In genomic region chr5:926416-927171, GRCh38 we compare ENCODE assay signal across 8 cellular contexts. TPM values are rescaled to one million over a fixed set of nuclear protein-coding genes. Genes with fewer than 3 reads are reported as not detected.
DNase-seq lines count a peak whose midpoint lies in the region; ATAC-seq and TF ChIP-seq lines count a peak whose summit lies in the region.

No MANE protein-coding gene starts in this region.

- TF ChIP-seq CTCF in RWPE2 (IDR thresholded peaks at IDR 0.05; ENCODE audit: poor library complexity, severe bottlenecking) (peak; percentile 38), vagina (IDR thresholded peaks at IDR 0.05) (no peak)

- H3K9ac ChIP-seq in BLaER1, result no peak overlapping the region
- no peak overlapping the region for H3K9ac ChIP-seq in mucosa of rectum (ENCODE audit: low read depth in 1 of 2, low read length in 2 of 2)

- no peaks in the 10 kb centered on the region for H3K9me3 ChIP-seq in BLaER1
- H3K9me3 ChIP-seq in RWPE2 (ENCODE audit: severe bottlenecking), result no peaks in the 10 kb centered on the region
- H3K9me3 ChIP-seq in mucosa of rectum (ENCODE audit: control insufficient read depth in 2 of 2, low read length in 2 of 2), result no peaks in the 10 kb centered on the region
- H3K9me3 ChIP-seq in vagina, result no peaks in the 10 kb centered on the region

- ATAC-seq in RWPE2 (ENCODE audit: low read depth), result peak; percentile 37
- no peak for ATAC-seq in HG03457 (IDR thresholded peaks at IDR 0.05; ENCODE audit: unreplicated experiment)

- no peak for DNase-seq in RWPE2 (ENCODE audit: low spot score)
- peak; percentile 38 to 54 for DNase-seq in erythroblast (lab: John Stamatoyannopoulos, UW)
- peak in 1 of 2 donors; percentile 22 for DNase-seq in vagina (ENCODE audit: extremely low spot score in 2 of 2)
- DNase-seq in middle frontal gyrus (ENCODE audit: extremely low spot score, low spot score), result no peak
- DNase-seq in GF-D8 (lab: John Stamatoyannopoulos, UW), result no peak

- H4K20me1 ChIP-seq in BLaER1, result no peaks in the 10 kb centered on the region

- peaks cover 45% of the 10 kb centered on the region for H3K27me3 ChIP-seq in BLaER1
- peaks cover 20% of the 10 kb centered on the region for H3K27me3 ChIP-seq in RWPE2 (ENCODE audit: insufficient read depth, poor library complexity, severe bottlenecking)
- H3K27me3 ChIP-seq in mucosa of rectum (ENCODE audit: control insufficient read depth in 2 of 2, insufficient read depth in 2 of 2, low read length in 2 of 2), result peaks cover 6 to 8% of the 10 kb centered on the region in 2 donors
- H3K27me3 ChIP-seq in vagina, result no peaks in the 10 kb centered on the region

- H3K36me3 ChIP-seq in BLaER1, result peaks cover 9% of the 10 kb centered on the region; the same call in 1 of the 2 replicates
- no peaks in the 10 kb centered on the region for H3K36me3 ChIP-seq in RWPE2 (ENCODE audit: low read depth)
- H3K36me3 ChIP-seq in mucosa of rectum (ENCODE audit: control insufficient read depth in 2 of 2, insufficient read depth in 2 of 2, low read length in 2 of 2), result no peaks in the 10 kb centered on the region
- H3K36me3 ChIP-seq in vagina, result no peaks in the 10 kb centered on the region

- H3K4me1 ChIP-seq in BLaER1, result peaks cover 7% of the 10 kb centered on the region
- no peaks in the 10 kb centered on the region for H3K4me1 ChIP-seq in RWPE2 (ENCODE audit: insufficient read depth, poor library complexity, severe bottlenecking)
- peaks cover 2 to 11% of the 10 kb centered on the region in 2 donors for H3K4me1 ChIP-seq in mucosa of rectum (ENCODE audit: control insufficient read depth in 2 of 2, insufficient read depth in 2 of 2, low read length in 2 of 2)
- peaks cover 13% of the 10 kb centered on the region for H3K4me1 ChIP-seq in vagina

- intact Hi-C loops in vagina (cut with DNase I), result loop anchor here (10.0 kb wide), 1 partner anchor 238 kb away; no protein-coding TSS in a partner anchor

- H3K27ac ChIP-seq in BLaER1 (no peak overlapping the region), RWPE2 (ENCODE audit: poor library complexity, severe bottlenecking) (no peak overlapping the region), mucosa of rectum (ENCODE audit: low read depth in 2 of 2, low read length in 2 of 2) (no peak overlapping the region), vagina (no peak overlapping the region)

- TF ChIP-seq POLR2A in erythroblast (IDR thresholded peaks at IDR 0.05; ENCODE audit: low read length), result no peak
- no peak for TF ChIP-seq POLR2A in vagina (IDR thresholded peaks at IDR 0.05)

- H3K4me2 ChIP-seq in BLaER1, result peak overlapping the region; percentile 59

- peak overlapping the region; percentile 44 for H3K4me3 ChIP-seq in BLaER1
- H3K4me3 ChIP-seq in RWPE2 (ENCODE audit: severe bottlenecking), result no peak overlapping the region
- peak overlapping the region; percentile 31 to 44 for H3K4me3 ChIP-seq in mucosa of rectum (ENCODE audit: low read length in 2 of 2)
- H3K4me3 ChIP-seq in vagina, result peak overlapping the region; percentile 24 to 50

RNA-seq across cellular contexts. Expression of gene TRIP13, which starts 33.9 kb away (rescaled TPM):
- 3.7 TPM for total RNA-seq in vagina

RNA-seq across cellular contexts. Expression of gene BRD9, which starts 34.0 kb away (rescaled TPM):
- total RNA-seq in vagina, result 47.4 TPM

Comparison
In these comparisons a context has a peak if more than half of its experiments do, and no peak if none do; other contexts are left out.
1. DNase-seq: peak in erythroblast (2 of 2); none in RWPE2 (single experiment), middle frontal gyrus (single experiment) and GF-D8 (single experiment).